Comparison of ENCODE assay signal across 1 cellular context in genomic region chr7:140229591-140230516, GRCh38.
TF ChIP-seq lines count a peak whose summit lies in the region.

No MANE protein-coding gene starts in this region.

TF ChIP-seq in HepG2, 621 proteins besides CTCF, POLR2A, EP300 and RAD21 (continued from another document and continues in another):
- peak; percentile 78; the same call in 1 of the 2 replicates for TF ChIP-seq ZNF275 (CRISPR knock-in tag; IDR thresholded peaks at IDR 0.05; ENCODE audit: borderline replicate concordance)
- TF ChIP-seq POLR2AphosphoS2 (IDR thresholded peaks at IDR 0.05; ENCODE audit: low read depth, low read length), result no peak
- no peak for TF ChIP-seq ZNF569 (CRISPR knock-in tag; IDR thresholded peaks at IDR 0.05; ENCODE audit: borderline replicate concordance)
- no peak for TF ChIP-seq PBX2 (CRISPR knock-in tag; IDR thresholded peaks at IDR 0.05)
- no peak for TF ChIP-seq HMGA1 (CRISPR knock-in tag; conservative IDR thresholded peaks at IDR 0.05)
- no peak for TF ChIP-seq CREB1 (IDR thresholded peaks at IDR 0.05)
- peak; percentile 84 for TF ChIP-seq CREB1 (CRISPR knock-in tag; IDR thresholded peaks at IDR 0.05)
- no peak for TF ChIP-seq ZNF550 (CRISPR knock-in tag; IDR thresholded peaks at IDR 0.05; ENCODE audit: borderline replicate concordance)
- TF ChIP-seq ZBTB3 (CRISPR knock-in tag; IDR thresholded peaks at IDR 0.05; ENCODE audit: borderline replicate concordance, low read depth), result no peak
- TF ChIP-seq TFDP2 (CRISPR knock-in tag; IDR thresholded peaks at IDR 0.05), result peak; percentile 67
- TF ChIP-seq ZNF430 (CRISPR knock-in tag; IDR thresholded peaks at IDR 0.05), result peak; percentile 86
- TF ChIP-seq ZNF782 (CRISPR knock-in tag; IDR thresholded peaks at IDR 0.05; ENCODE audit: borderline replicate concordance), result no peak
- peak; percentile 98 for TF ChIP-seq MEIS2 (CRISPR knock-in tag; IDR thresholded peaks at IDR 0.05)
- no peak for TF ChIP-seq ZNF7 (CRISPR knock-in tag; IDR thresholded peaks at IDR 0.05)
- TF ChIP-seq PAX8 (CRISPR knock-in tag; IDR thresholded peaks at IDR 0.05; ENCODE audit: borderline replicate concordance), result no peak
- TF ChIP-seq ZBTB2 (CRISPR knock-in tag; IDR thresholded peaks at IDR 0.05; ENCODE audit: low read depth), result peak; percentile 69
- TF ChIP-seq POLR2G (IDR thresholded peaks at IDR 0.05; ENCODE audit: low read depth, low read length), result peak; percentile 79
- TF ChIP-seq SNAPC5 (CRISPR knock-in tag; IDR thresholded peaks at IDR 0.05; ENCODE audit: borderline replicate concordance), result 0 out of 2 replicates have a peak, but pooled peaks have one; percentile 68
- peak; percentile 41; the same call in 1 of the 2 replicates for TF ChIP-seq ZNF441 (CRISPR knock-in tag; IDR thresholded peaks at IDR 0.05; ENCODE audit: borderline replicate concordance)
- peak; percentile 36; the same call in 1 of the 2 replicates for TF ChIP-seq RFXANK (CRISPR knock-in tag; IDR thresholded peaks at IDR 0.05)
- no peak for TF ChIP-seq ZNF496 (CRISPR knock-in tag; IDR thresholded peaks at IDR 0.05; ENCODE audit: insufficient replicate concordance)
- TF ChIP-seq ZNF670 (CRISPR knock-in tag; IDR thresholded peaks at IDR 0.05; ENCODE audit: borderline replicate concordance), result no peak
- TF ChIP-seq ZNF598 (CRISPR knock-in tag; IDR thresholded peaks at IDR 0.05; ENCODE audit: borderline replicate concordance), result no peak; the same call in 1 of the 2 replicates
- TF ChIP-seq PRPF4 (IDR thresholded peaks at IDR 0.05; ENCODE audit: low read depth, low read length, poor library complexity, severe bottlenecking), result no peak
- no peak for TF ChIP-seq CENPX (CRISPR knock-in tag; IDR thresholded peaks at IDR 0.05)
- TF ChIP-seq FOXK1 (CRISPR knock-in tag; IDR thresholded peaks at IDR 0.05; ENCODE audit: borderline replicate concordance, low read depth), result peak; percentile 99
- TF ChIP-seq ZNF234 (CRISPR knock-in tag; conservative IDR thresholded peaks at IDR 0.05), result no peak
- peak; percentile 89; the same call in 1 of the 2 replicates for TF ChIP-seq ZNF350 (CRISPR knock-in tag; IDR thresholded peaks at IDR 0.05; ENCODE audit: borderline replicate concordance, low read depth)
- no peak for TF ChIP-seq ZNF850 (CRISPR knock-in tag; conservative IDR thresholded peaks at IDR 0.05)
- TF ChIP-seq ZNF570 (CRISPR knock-in tag; IDR thresholded peaks at IDR 0.05; ENCODE audit: borderline replicate concordance), result no peak; the same call in 1 of the 2 replicates
- peak; percentile 29 for TF ChIP-seq HNRNPH1 (optimal IDR thresholded peaks at IDR 0.05; ENCODE audit: low read depth, low read length)
- TF ChIP-seq KMT2A (CRISPR knock-in tag; IDR thresholded peaks at IDR 0.05), result no peak; the same call in 1 of the 2 replicates
- no peak for TF ChIP-seq DBP (CRISPR knock-in tag; IDR thresholded peaks at IDR 0.05; ENCODE audit: not compliant biosample characterization)
- peak; percentile 37; the same call in 1 of the 2 replicates for TF ChIP-seq SPEN (CRISPR knock-in tag; IDR thresholded peaks at IDR 0.05; ENCODE audit: low read depth)
- no peak for TF ChIP-seq CERS6 (CRISPR knock-in tag; IDR thresholded peaks at IDR 0.05)
- peak; percentile 52; the same call in 1 of the 2 replicates for TF ChIP-seq NRL (CRISPR knock-in tag; IDR thresholded peaks at IDR 0.05; ENCODE audit: borderline replicate concordance)
- no peak for TF ChIP-seq CSRNP2 (CRISPR knock-in tag; conservative IDR thresholded peaks at IDR 0.05; ENCODE audit: low read depth)
- peak; percentile 66; the same call in 1 of the 2 replicates for TF ChIP-seq MXD4 (CRISPR knock-in tag; IDR thresholded peaks at IDR 0.05)
- peak; percentile 73; the same call in 1 of the 3 replicates for TF ChIP-seq MXI1 (IDR thresholded peaks at IDR 0.05; ENCODE audit: borderline replicate concordance, low read depth, low read length)
- peak; percentile 72 for TF ChIP-seq ATF7-NPFF (CRISPR knock-in tag; IDR thresholded peaks at IDR 0.05; ENCODE audit: low read depth)
- peak; percentile 76; the same call in 1 of the 2 replicates for TF ChIP-seq ZNF335 (CRISPR knock-in tag; IDR thresholded peaks at IDR 0.05)
- no peak for TF ChIP-seq ZNF142 (CRISPR knock-in tag; IDR thresholded peaks at IDR 0.05)
- TF ChIP-seq ZNF143 (CRISPR knock-in tag; IDR thresholded peaks at IDR 0.05), result no peak
- TF ChIP-seq GPBP1L1 (CRISPR knock-in tag; IDR thresholded peaks at IDR 0.05), result no peak
- no peak for TF ChIP-seq ZNF282 (IDR thresholded peaks at IDR 0.05; ENCODE audit: partially characterized antibody)
- TF ChIP-seq NCOA5 (CRISPR knock-in tag; IDR thresholded peaks at IDR 0.05), result no peak
- TF ChIP-seq ZNF263 (CRISPR knock-in tag; IDR thresholded peaks at IDR 0.05), result peak; percentile 77
- TF ChIP-seq RORA (CRISPR knock-in tag; IDR thresholded peaks at IDR 0.05), result no peak
- TF ChIP-seq MYPOP (CRISPR knock-in tag; IDR thresholded peaks at IDR 0.05), result peak; percentile 80
- peak; percentile 99 for TF ChIP-seq NCOA2 (CRISPR knock-in tag; IDR thresholded peaks at IDR 0.05)
- TF ChIP-seq SAP130 (CRISPR knock-in tag; IDR thresholded peaks at IDR 0.05; ENCODE audit: low read depth), result peak; percentile 84
- no peak for TF ChIP-seq SRSF9 (IDR thresholded peaks at IDR 0.05; ENCODE audit: borderline replicate concordance, insufficient read depth, low read depth, low read length, poor library complexity, severe bottlenecking)
